8 cellular contexts compared by ENCODE assay signal in genomic region chr11:110908401-110909106, GRCh38.
A peak's percentile ranks its signal among the peaks of the same experiment; 100 is the strongest.
DNase-seq lines count a peak whose midpoint lies in the region; ATAC-seq lines count a peak whose summit lies in the region.

No MANE protein-coding gene starts in this region.

- peak; percentile 25 to 44 for ATAC-seq in activated T-cell treated with anti-CD3 and anti-CD28 coated beads, Interleukin-2, amount 50 U/mL, for 72 hours (replicated peaks in 1 of 2)
- ATAC-seq in HG02973 (IDR thresholded peaks at IDR 0.05; ENCODE audit: unreplicated experiment) (no peak), GM19395 (IDR thresholded peaks at IDR 0.05; ENCODE audit: unreplicated experiment) (no peak)

- DNase-seq in activated T-cell treated with anti-CD3 and anti-CD28 coated beads, Interleukin-2, amount 50 U/mL, for 72 hours: no peak
- no peak for DNase-seq in activated T-cell treated with anti-CD3 and anti-CD28 coated beads, Interleukin-2, amount 50 U/mL, for 1 hour
- peak; percentile 18 for DNase-seq in SW480 (ENCODE audit: low spot score)
- DNase-seq in fibroblast of the conjunctiva (ENCODE audit: low read depth): peak; percentile 63
- peak; percentile 87 for DNase-seq in stromal cell of bone marrow (ENCODE audit: low read depth)
- no peak for DNase-seq in DMS 273 treated with DMSO at 0.1 percent for 48 hours (lab: John Stamatoyannopoulos, UW)

- no peaks in the 10 kb centered on the region for H3K27me3 Mint-ChIP-seq in activated T-cell treated with anti-CD3 and anti-CD28 coated beads, Interleukin-2, amount 50 U/mL, for 72 hours (ENCODE audit: low read depth)

- H3K27ac Mint-ChIP-seq in activated T-cell treated with anti-CD3 and anti-CD28 coated beads, Interleukin-2, amount 50 U/mL, for 72 hours: no peak overlapping the region

- H3K4me3 Mint-ChIP-seq in activated T-cell treated with anti-CD3 and anti-CD28 coated beads, Interleukin-2, amount 50 U/mL, for 72 hours: no peak overlapping the region

- peaks cover 0 to 3% of the 10 kb centered on the region in 2 donors for H3K36me3 Mint-ChIP-seq in activated T-cell treated with anti-CD3 and anti-CD28 coated beads, Interleukin-2, amount 50 U/mL, for 72 hours (ENCODE audit: insufficient read depth in 2 of 2)

- H3K9me3 Mint-ChIP-seq in activated T-cell treated with anti-CD3 and anti-CD28 coated beads, Interleukin-2, amount 50 U/mL, for 72 hours: peaks cover 2 to 6% of the 10 kb centered on the region in 2 donors

- H3K4me1 Mint-ChIP-seq in activated T-cell treated with anti-CD3 and anti-CD28 coated beads, Interleukin-2, amount 50 U/mL, for 72 hours (ENCODE audit: low read depth): peaks cover 20% of the 10 kb centered on the region

Comparison
In these comparisons a context has a peak if more than half of its experiments do, and no peak if none do; other contexts are left out.
1. ATAC-seq: peak in activated T-cell treated with anti-CD3 and anti-CD28 coated beads, Interleukin-2, amount 50 U/mL, for 72 hours (2 of 2); none in HG02973 (single experiment) and GM19395 (single experiment).
2. DNase-seq: peak in SW480 (single experiment), fibroblast of the conjunctiva (single experiment) and stromal cell of bone marrow (single experiment); none in activated T-cell treated with anti-CD3 and anti-CD28 coated beads, Interleukin-2, amount 50 U/mL, for 72 hours (0 of 2), activated T-cell treated with anti-CD3 and anti-CD28 coated beads, Interleukin-2, amount 50 U/mL, for 1 hour (single experiment) and DMS 273 treated with DMSO at 0.1 percent for 48 hours (single experiment).